ENCODE assay signal across 8 cellular contexts in the genomic region with DNA sequence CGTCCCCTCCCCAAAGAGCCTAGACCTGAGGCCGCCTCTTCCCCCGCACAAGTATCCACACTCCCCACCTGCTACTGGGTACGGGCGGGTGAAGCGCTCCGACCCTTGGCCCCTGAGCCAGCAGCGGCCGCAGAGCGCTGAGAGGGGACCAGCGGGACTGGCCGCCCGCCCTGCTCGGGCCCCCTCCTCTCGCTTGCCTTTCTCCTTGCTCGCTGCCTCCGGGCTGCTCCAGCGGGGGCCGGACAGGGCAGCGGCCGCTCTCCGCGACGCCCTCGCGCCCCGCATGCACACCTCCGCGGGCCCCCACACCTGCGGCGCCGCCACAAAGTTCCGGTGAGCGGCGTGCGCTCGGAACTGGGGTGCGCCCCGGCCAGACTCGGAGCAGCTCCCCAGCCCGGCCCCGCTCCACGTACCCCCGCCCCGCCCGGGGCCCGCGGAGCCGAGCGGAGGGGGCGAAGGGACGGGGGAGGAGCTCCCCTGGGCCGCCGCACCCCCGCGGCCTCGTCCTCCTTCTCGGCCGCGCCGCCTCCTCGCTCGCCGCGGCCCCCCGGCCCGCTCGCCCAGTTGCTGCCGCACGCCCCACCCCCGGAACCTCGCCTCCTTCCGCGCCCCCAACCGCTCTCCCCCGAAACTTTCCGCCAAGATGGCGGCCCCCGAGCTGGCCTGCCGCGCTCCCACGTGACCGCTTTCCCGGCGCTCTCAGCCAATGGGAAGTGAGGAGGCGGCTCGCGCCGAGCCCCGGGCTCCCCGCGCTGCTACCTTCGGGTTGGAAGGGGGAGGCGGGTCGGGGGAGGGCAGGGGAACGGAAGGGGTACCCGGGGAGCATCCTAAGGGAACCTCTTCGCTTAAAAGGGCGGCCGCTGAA. TPM values are rescaled to one million over a fixed set of nuclear protein-coding genes. Genes with fewer than 3 reads are reported as not detected.
A peak's percentile ranks its signal among the peaks of the same experiment; 100 is the strongest.
DNase-seq lines count a peak whose midpoint lies in the region; ATAC-seq and TF ChIP-seq lines count a peak whose summit lies in the region.

No MANE protein-coding gene starts in this region.

- peaks cover 19% of the 10 kb centered on the region for H3K27me3 ChIP-seq in neural cell (ENCODE audit: insufficient read depth, low read depth, low read length)

- no peak for TF ChIP-seq CTCF in neural cell (IDR thresholded peaks at IDR 0.05; ENCODE audit: poor library complexity, severe bottlenecking)

- H3K4me2 ChIP-seq in neural cell (ENCODE audit: low read length) = peak overlapping the region; percentile 81

- peak overlapping the region; percentile 42 for H3K9ac ChIP-seq in neural cell (ENCODE audit: low read length)

- DNase-seq in Daoy (ENCODE audit: low read depth) (peak; percentile 96), H4 (ENCODE audit: low spot score) (peak; percentile 88), LHCN-M2 (ENCODE audit: low read depth) (peak; percentile 90), RPMI7951 (ENCODE audit: low read depth) (peak; percentile 88), fibroblast of the conjunctiva (ENCODE audit: low read depth) (peak; percentile 68)
- peak; percentile 96 for DNase-seq in activated effector memory CD4-positive, alpha-beta T cell treated with anti-CD3 and anti-CD28 coated beads, Interleukin-2, amount 50 U/mL, for 16 hours
- DNase-seq in stimulated activated naive CD8-positive, alpha-beta T cell treated with anti-CD3 and anti-CD28 coated beads, Interleukin-15, amount 100 ng/mL, for 72 hours = peak; percentile 90 to 92

- H3K27me3 Mint-ChIP-seq in stimulated activated naive CD8-positive, alpha-beta T cell treated with anti-CD3 and anti-CD28 coated beads, Interleukin-15, amount 100 ng/mL, for 72 hours = peaks cover 34% of the 10 kb centered on the region

- no peak for TF ChIP-seq EP300 in neural cell (conservative IDR thresholded peaks at IDR 0.05; ENCODE audit: poor library complexity, severe bottlenecking)

- peak overlapping the region; percentile 90 for H3K4me3 ChIP-seq in neural cell (ENCODE audit: low read length)

- H3F3A ChIP-seq in neural cell (ENCODE audit: insufficient read depth, low read length, poor library complexity, severe bottlenecking) = no peaks in the 10 kb centered on the region

- H3K27ac ChIP-seq in neural cell (ENCODE audit: low read length) = no peak overlapping the region

- H3K27ac Mint-ChIP-seq in stimulated activated naive CD8-positive, alpha-beta T cell treated with anti-CD3 and anti-CD28 coated beads, Interleukin-15, amount 100 ng/mL, for 72 hours = peak overlapping the region; percentile 95 to 97

- peak overlapping the region; percentile 84 to 99 for H3K4me3 Mint-ChIP-seq in stimulated activated naive CD8-positive, alpha-beta T cell treated with anti-CD3 and anti-CD28 coated beads, Interleukin-15, amount 100 ng/mL, for 72 hours

- ATAC-seq in stimulated activated naive CD8-positive, alpha-beta T cell treated with anti-CD3 and anti-CD28 coated beads, Interleukin-15, amount 100 ng/mL, for 72 hours = peak; percentile 88

- no peak for TF ChIP-seq RAD21 in neural cell (conservative IDR thresholded peaks at IDR 0.05)

- H3K9me3 ChIP-seq in neural cell (ENCODE audit: low read length) = no peaks in the 10 kb centered on the region

- H4K20me1 ChIP-seq in neural cell (ENCODE audit: insufficient read depth) = no peaks in the 10 kb centered on the region

- peak overlapping the region; percentile 41 for H2AFZ ChIP-seq in neural cell (ENCODE audit: low read depth, low read length)

- H3K4me1 Mint-ChIP-seq in stimulated activated naive CD8-positive, alpha-beta T cell treated with anti-CD3 and anti-CD28 coated beads, Interleukin-15, amount 100 ng/mL, for 72 hours = peaks cover 26% of the 10 kb centered on the region

- peaks cover 41% of the 10 kb centered on the region for H3K79me2 ChIP-seq in neural cell (replicated peaks; ENCODE audit: insufficient read depth, low read length)

- H3K9me2 ChIP-seq in neural cell (ENCODE audit: insufficient read depth, low read length) = no peaks in the 10 kb centered on the region

- no peaks in the 10 kb centered on the region for H3K36me3 ChIP-seq in neural cell (ENCODE audit: insufficient read depth, low read length)

- no peaks in the 10 kb centered on the region for H3K9me3 Mint-ChIP-seq in stimulated activated naive CD8-positive, alpha-beta T cell treated with anti-CD3 and anti-CD28 coated beads, Interleukin-15, amount 100 ng/mL, for 72 hours

TF ChIP-seq in neural cell, 6 proteins besides CTCF, POLR2A, EP300 and RAD21:
- TF ChIP-seq SMC3 (conservative IDR thresholded peaks at IDR 0.05; ENCODE audit: poor library complexity) = no peak
- no peak for TF ChIP-seq EZH2 (IDR thresholded peaks at IDR 0.05; ENCODE audit: borderline replicate concordance, insufficient read depth, low read length, poor library complexity, severe bottlenecking)
- no peak for TF ChIP-seq TAF1 (IDR thresholded peaks at IDR 0.05; ENCODE audit: low read depth)
- TF ChIP-seq POLR2AphosphoS5 (IDR thresholded peaks at IDR 0.05) = peak; percentile 2
- peak; percentile 62 for TF ChIP-seq MXI1 (conservative IDR thresholded peaks at IDR 0.05; ENCODE audit: poor library complexity, severe bottlenecking)

RNA-seq across cellular contexts. Expression of gene DLG1, which starts 0.7 kb away (rescaled TPM):
- 69.6 and 111 TPM in 2 replicates for total RNA-seq in Daoy (2014; rRNA removed; shearing (Covaris generic))
- 46.6 and 64.5 TPM in 2 replicates for total RNA-seq in H4 (2014; rRNA removed; shearing (Covaris generic))
- 107 and 110 TPM in 2 replicates for total RNA-seq in LHCN-M2 (2014; rRNA removed)
- 59.4 TPM for polyA plus RNA-seq in LHCN-M2 (2012)
- 97.2 and 104 TPM in 2 replicates for total RNA-seq in RPMI7951 (2014; rRNA removed; shearing (Covaris generic))
- polyA plus RNA-seq in neural cell = 39.9 and 43.9 TPM in 2 replicates
- 108 and 123 TPM in 2 replicates for polyA minus RNA-seq in neural cell
